In genomic region chr17:28745777-28746473, GRCh38 we compare ENCODE assay signal across 1 cellular context.
TF ChIP-seq lines count a peak whose summit lies in the region.

No MANE protein-coding gene starts in this region.

TF ChIP-seq in HepG2, 621 proteins besides CTCF, POLR2A, EP300 and RAD21:
- TF ChIP-seq RBFOX2 (IDR thresholded peaks at IDR 0.05; ENCODE audit: low read depth, low read length), result peak; percentile 70
- TF ChIP-seq PTBP1 (IDR thresholded peaks at IDR 0.05; ENCODE audit: low read depth, low read length, poor library complexity, severe bottlenecking), result no peak
- peak; percentile 90 for TF ChIP-seq MAFF (IDR thresholded peaks at IDR 0.05; ENCODE audit: low read depth, low read length)
- TF ChIP-seq FOSL2 (CRISPR knock-in tag; IDR thresholded peaks at IDR 0.05), result peak; percentile 13; the same call in 1 of the 2 replicates
- TF ChIP-seq EHMT2 (IDR thresholded peaks at IDR 0.05; ENCODE audit: borderline replicate concordance, low read depth, low read length), result no peak
- no peak for TF ChIP-seq ZNF598 (CRISPR knock-in tag; IDR thresholded peaks at IDR 0.05; ENCODE audit: borderline replicate concordance)
- TF ChIP-seq ZNF772 (CRISPR knock-in tag; IDR thresholded peaks at IDR 0.05), result 0 out of 2 replicates have a peak, but pooled peaks have one; percentile 29
- no peak for TF ChIP-seq ZBTB39 (CRISPR knock-in tag; IDR thresholded peaks at IDR 0.05)
- TF ChIP-seq BCLAF1 (IDR thresholded peaks at IDR 0.05), result no peak
- no peak for TF ChIP-seq ZNF784 (CRISPR knock-in tag; IDR thresholded peaks at IDR 0.05; ENCODE audit: borderline replicate concordance)
- TF ChIP-seq TFDP1 (CRISPR knock-in tag; IDR thresholded peaks at IDR 0.05; ENCODE audit: borderline replicate concordance), result no peak
- TF ChIP-seq TBX2 (CRISPR knock-in tag; IDR thresholded peaks at IDR 0.05; ENCODE audit: borderline replicate concordance), result no peak; the same call in 1 of the 2 replicates
- TF ChIP-seq SSRP1 (CRISPR knock-in tag; IDR thresholded peaks at IDR 0.05), result no peak
- TF ChIP-seq ZNF138 (CRISPR knock-in tag; IDR thresholded peaks at IDR 0.05; ENCODE audit: low read depth), result no peak
- no peak for TF ChIP-seq ZBTB14 (CRISPR knock-in tag; IDR thresholded peaks at IDR 0.05)
- no peak for TF ChIP-seq GABPB1 (CRISPR knock-in tag; IDR thresholded peaks at IDR 0.05)
- TF ChIP-seq SP2 (CRISPR knock-in tag; IDR thresholded peaks at IDR 0.05), result no peak
- no peak for TF ChIP-seq ZBTB7B (CRISPR knock-in tag; IDR thresholded peaks at IDR 0.05)
- no peak for TF ChIP-seq PHF5A (CRISPR knock-in tag; IDR thresholded peaks at IDR 0.05; ENCODE audit: low read depth, unreplicated experiment)
- TF ChIP-seq NRL (CRISPR knock-in tag; IDR thresholded peaks at IDR 0.05; ENCODE audit: borderline replicate concordance), result 0 out of 2 replicates have a peak, but pooled peaks have one; percentile 42
- no peak for TF ChIP-seq MAF1 (CRISPR knock-in tag; IDR thresholded peaks at IDR 0.05; ENCODE audit: borderline replicate concordance)
- TF ChIP-seq POGK (CRISPR knock-in tag; conservative IDR thresholded peaks at IDR 0.05), result no peak
- TF ChIP-seq EED (CRISPR knock-in tag; IDR thresholded peaks at IDR 0.05), result 0 out of 2 replicates have a peak, but pooled peaks have one; percentile 19
- no peak for TF ChIP-seq ZNF121 (CRISPR knock-in tag; IDR thresholded peaks at IDR 0.05)
- TF ChIP-seq KLF13 (CRISPR knock-in tag; IDR thresholded peaks at IDR 0.05), result no peak
- TF ChIP-seq ZNF337 (CRISPR knock-in tag; IDR thresholded peaks at IDR 0.05; ENCODE audit: borderline replicate concordance, low read depth), result no peak
- no peak for TF ChIP-seq KDM3A (CRISPR knock-in tag; IDR thresholded peaks at IDR 0.05; ENCODE audit: low read depth)
- no peak for TF ChIP-seq MTF1 (CRISPR knock-in tag; IDR thresholded peaks at IDR 0.05)
- TF ChIP-seq ZNF788 (CRISPR knock-in tag; IDR thresholded peaks at IDR 0.05; ENCODE audit: borderline replicate concordance), result 0 out of 2 replicates have a peak, but pooled peaks have one; percentile 31
- no peak for TF ChIP-seq HNRNPH1 (optimal IDR thresholded peaks at IDR 0.05; ENCODE audit: low read depth, low read length)
- no peak for TF ChIP-seq YEATS2 (CRISPR knock-in tag; IDR thresholded peaks at IDR 0.05; ENCODE audit: borderline replicate concordance)
- peak; percentile 67; the same call in 1 of the 2 replicates for TF ChIP-seq POLR2AphosphoS2 (IDR thresholded peaks at IDR 0.05; ENCODE audit: low read depth, low read length)
- TF ChIP-seq HNRNPL (IDR thresholded peaks at IDR 0.05; ENCODE audit: low read depth, low read length), result peak; percentile 65; the same call in 1 of the 2 replicates
- no peak for TF ChIP-seq IKZF4 (CRISPR knock-in tag; IDR thresholded peaks at IDR 0.05; ENCODE audit: borderline replicate concordance, low read depth, not compliant biosample characterization)
- 0 out of 2 replicates have a peak, but pooled peaks have one; percentile 43 for TF ChIP-seq ZNF572 (CRISPR knock-in tag; IDR thresholded peaks at IDR 0.05)
- peak; percentile 91 to 94 for TF ChIP-seq MAFK (conservative IDR thresholded peaks at IDR 0.05 in 1 of 2, IDR thresholded peaks at IDR 0.05 in 1 of 2; ENCODE audit: low read length in 2 of 2)
- no peak for TF ChIP-seq NR2F6 (IDR thresholded peaks at IDR 0.05)
- no peak for TF ChIP-seq NR2F6 (CRISPR knock-in tag; IDR thresholded peaks at IDR 0.05)
- TF ChIP-seq SMARCE1 (IDR thresholded peaks at IDR 0.05; ENCODE audit: borderline replicate concordance), result no peak
- TF ChIP-seq AGO2 (optimal IDR thresholded peaks at IDR 0.05; ENCODE audit: low read depth, low read length), result peak; percentile 69
- TF ChIP-seq PBX3 (CRISPR knock-in tag; IDR thresholded peaks at IDR 0.05; ENCODE audit: borderline replicate concordance), result no peak
- no peak for TF ChIP-seq ZNF614 (CRISPR knock-in tag; IDR thresholded peaks at IDR 0.05; ENCODE audit: borderline replicate concordance)
- TF ChIP-seq ZNF20 (CRISPR knock-in tag; IDR thresholded peaks at IDR 0.05), result no peak
- no peak for TF ChIP-seq MIXL1 (CRISPR knock-in tag; IDR thresholded peaks at IDR 0.05)
- TF ChIP-seq BHLHE40 (IDR thresholded peaks at IDR 0.05; ENCODE audit: low read length), result no peak
- TF ChIP-seq ZFP36L2 (CRISPR knock-in tag; IDR thresholded peaks at IDR 0.05), result no peak
- no peak for TF ChIP-seq KAT2B (IDR thresholded peaks at IDR 0.05; ENCODE audit: borderline replicate concordance, low read depth, low read length)
- no peak for TF ChIP-seq FOXA3 (CRISPR knock-in tag; IDR thresholded peaks at IDR 0.05)
- no peak for TF ChIP-seq TBL1XR1 (IDR thresholded peaks at IDR 0.05; ENCODE audit: borderline replicate concordance, low read length, partially characterized antibody)
- no peak for TF ChIP-seq CCDC6 (CRISPR knock-in tag; IDR thresholded peaks at IDR 0.05)
- 0 out of 2 replicates have a peak, but pooled peaks have one; percentile 0 for TF ChIP-seq BATF2 (CRISPR knock-in tag; IDR thresholded peaks at IDR 0.05)
- TF ChIP-seq ZNF281 (CRISPR knock-in tag; IDR thresholded peaks at IDR 0.05; ENCODE audit: borderline replicate concordance), result no peak
- TF ChIP-seq SP1 (IDR thresholded peaks at IDR 0.05), result no peak
- TF ChIP-seq SP1 (CRISPR knock-in tag; IDR thresholded peaks at IDR 0.05), result no peak
- no peak for TF ChIP-seq HMG20A (CRISPR knock-in tag; IDR thresholded peaks at IDR 0.05; ENCODE audit: borderline replicate concordance)
- TF ChIP-seq PLSCR1 (CRISPR knock-in tag; IDR thresholded peaks at IDR 0.05; ENCODE audit: borderline replicate concordance), result no peak
- no peak for TF ChIP-seq RFX5 (IDR thresholded peaks at IDR 0.05; ENCODE audit: low read depth, low read length)
